ENCODE assay signal across 1 cellular context in the genomic region with DNA sequence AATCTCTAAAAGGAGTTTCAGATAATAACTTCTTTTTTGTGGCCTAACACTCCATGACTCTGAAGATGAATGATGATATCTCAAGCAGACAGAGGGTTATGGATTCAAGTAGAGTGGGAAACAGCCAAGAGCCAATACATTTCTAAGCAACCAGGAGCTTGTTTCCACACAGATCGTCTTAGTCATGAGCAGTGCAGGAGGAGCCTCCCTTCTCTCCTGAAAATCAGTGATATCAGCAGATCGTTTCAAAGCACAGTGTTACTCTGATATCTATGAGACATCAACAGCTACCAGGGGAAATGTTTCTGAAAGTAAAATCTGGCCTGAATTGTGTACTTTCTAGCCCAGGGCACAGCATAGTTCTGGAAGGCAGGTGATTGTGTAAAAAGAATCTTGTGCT.
TF ChIP-seq lines count a peak whose summit lies in the region.

No MANE protein-coding gene starts in this region.

TF ChIP-seq in HepG2, 621 proteins besides CTCF, POLR2A, EP300 and RAD21:
- no peak for TF ChIP-seq ZNF24 (IDR thresholded peaks at IDR 0.05)
- 0 out of 2 replicates have a peak, but pooled peaks have one; percentile 42 for TF ChIP-seq ZNF7 (CRISPR knock-in tag; IDR thresholded peaks at IDR 0.05)
- TF ChIP-seq TAF1 (CRISPR knock-in tag; IDR thresholded peaks at IDR 0.05) = no peak
- TF ChIP-seq POLR2G (IDR thresholded peaks at IDR 0.05; ENCODE audit: low read depth, low read length) = 0 out of 2 replicates have a peak, but pooled peaks have one; percentile 30
- TF ChIP-seq ZBTB1 (CRISPR knock-in tag; IDR thresholded peaks at IDR 0.05; ENCODE audit: borderline replicate concordance) = no peak
- TF ChIP-seq ZNF484 (CRISPR knock-in tag; IDR thresholded peaks at IDR 0.05; ENCODE audit: borderline replicate concordance, low read depth) = no peak
- no peak for TF ChIP-seq ZNF296 (CRISPR knock-in tag; conservative IDR thresholded peaks at IDR 0.05)
- TF ChIP-seq ZBTB20 (CRISPR knock-in tag; IDR thresholded peaks at IDR 0.05; ENCODE audit: borderline replicate concordance, low read depth) = no peak
